1 cellular context compared by ENCODE assay signal in genomic region chr22:23754980-23755636, GRCh38.
TF ChIP-seq lines count a peak whose summit lies in the region.

No MANE protein-coding gene starts in this region.

TF ChIP-seq in IMR-90, 13 proteins besides CTCF, POLR2A, EP300 and RAD21 (continued from another document):
- TF ChIP-seq ELK1 (IDR thresholded peaks at IDR 0.05; ENCODE audit: borderline replicate concordance, low read depth, low read length) (no peak), RCOR1 (IDR thresholded peaks at IDR 0.05; ENCODE audit: insufficient replicate concordance, low read length) (no peak), MAFK (IDR thresholded peaks at IDR 0.05; ENCODE audit: low read depth, low read length) (no peak), FOS (IDR thresholded peaks at IDR 0.05; ENCODE audit: low read depth, low read length) (no peak), MXI1 (IDR thresholded peaks at IDR 0.05; ENCODE audit: borderline replicate concordance, low read depth, low read length) (no peak), NFE2L2 (IDR thresholded peaks at IDR 0.05; ENCODE audit: low read depth, low read length) (no peak), CHD1 (IDR thresholded peaks at IDR 0.05; ENCODE audit: low read depth, low read length) (no peak)
TF ChIP-seq in IMR-90: peak in this region for 0.
